ENCODE assay signal across 8 cellular contexts in genomic region chr7:92766461-92767003, GRCh38.
A peak's percentile ranks its signal among the peaks of the same experiment; 100 is the strongest.
DNase-seq lines count a peak whose midpoint lies in the region; ATAC-seq, FAIRE-seq and TF ChIP-seq lines count a peak whose summit lies in the region.

No MANE protein-coding gene starts in this region.

- H3K79me2 ChIP-seq in HCT116 (ENCODE audit: insufficient read depth, low read length) (peaks cover 71% of the 10 kb centered on the region), endothelial cell of umbilical vein (ENCODE audit: control insufficient read depth, insufficient read depth, low read length) (no peaks in the 10 kb centered on the region)

- FAIRE-seq in endothelial cell of umbilical vein (lab: Jason Lieb, UNC) = peak; percentile 69

- H4K20me1 ChIP-seq in HCT116 (ENCODE audit: insufficient read depth) (no peaks in the 10 kb centered on the region), endothelial cell of umbilical vein (replicated peaks; ENCODE audit: control insufficient read depth, extremely low read depth, insufficient read depth, low read length) (no peaks in the 10 kb centered on the region)

- H3K9me1 ChIP-seq in endothelial cell of umbilical vein (replicated peaks; ENCODE audit: control insufficient read depth, extremely low read depth, insufficient read depth, low read length) = no peaks in the 10 kb centered on the region

- WGBS in ovary, 3 donors = 6 to 18% (median 12%) methylated on average over 3 of the region's 3 CpGs

- H3K36me3 ChIP-seq in HCT116 (ENCODE audit: control insufficient read depth in 1 of 2, insufficient read depth in 2 of 2, low read length in 2 of 2) = no peaks in the 10 kb centered on the region
- no peaks in the 10 kb centered on the region for H3K36me3 ChIP-seq in endothelial cell of umbilical vein (ENCODE audit: control insufficient read depth in 2 of 2, extremely low read depth in 1 of 2, insufficient read depth in 2 of 2, low read length in 2 of 2)
- H3K36me3 ChIP-seq in ovary = no peaks in the 10 kb centered on the region
- no peaks in the 10 kb centered on the region for H3K36me3 ChIP-seq in CD4-positive, alpha-beta memory T cell (ENCODE audit: insufficient read depth, low read length)

- no peak for DNase-seq in HCT116 (ENCODE audit: low read depth, low spot score)
- DNase-seq in NCI-H69 (lab: John Stamatoyannopoulos, UW) = peak; percentile 76
- peak; percentile 47 for DNase-seq in endothelial cell of umbilical vein (ENCODE audit: low read depth, low spot score)
- DNase-seq in neural crest cell (ENCODE audit: low read depth, low spot score) = no peak
- no peak for DNase-seq in ovary
- DNase-seq in CD4-positive, alpha-beta memory T cell = no peak
- no peak for DNase-seq in globus pallidus (ENCODE audit: low spot score)
- DNase-seq in NCI-H2107 (lab: John Stamatoyannopoulos, UW) = no peak

- 0 out of 2 replicates have a peak, but pooled peaks have one; percentile 11 for ATAC-seq in HCT116

- H3K4me1 Mint-ChIP-seq in neural crest cell = peaks cover 56% of the 10 kb centered on the region
- peaks cover 21 to 28% (median 21%) of the 10 kb centered on the region in 4 donors for H3K4me1 Mint-ChIP-seq in CD4-positive, alpha-beta memory T cell

- dilution Hi-C loops in endothelial cell of umbilical vein (cut with MboI; ENCODE audit: extremely low pct_ligation_motif_present, low sequenced_read_pairs) = no loop called here

- no peaks in the 10 kb centered on the region for H3K9me3 ChIP-seq in HCT116 (ENCODE audit: control insufficient read depth in 1 of 2, insufficient read depth in 1 of 2, low read depth in 1 of 2, low read length in 2 of 2)
- no peaks in the 10 kb centered on the region for H3K9me3 ChIP-seq in endothelial cell of umbilical vein (replicated peaks; ENCODE audit: control insufficient read depth, insufficient read depth, low read length)
- no peaks in the 10 kb centered on the region for H3K9me3 ChIP-seq in ovary
- H3K9me3 ChIP-seq in CD4-positive, alpha-beta memory T cell (ENCODE audit: control insufficient read depth in 1 of 2, low read length in 2 of 2) = no peaks in the 10 kb centered on the region

- CTCF ChIA-PET in HCT116 (lab: Charles Lee) (interaction anchor here (1.0 to 1.1 kb wide), 2 partner anchors 14 to 66 kb away, joined by 3 to 7 read pairs; no protein-coding TSS in a partner anchor), endothelial cell of umbilical vein (lab: Charles Lee) (interaction anchor here (0.8 to 2.7 kb wide), 9 partner anchors 11 to 133 kb away, joined by 3 to 16 read pairs (median 4); no protein-coding TSS in a partner anchor)
- CTCF ChIA-PET in CD4-positive, alpha-beta memory T cell (lab: Charles Lee; ENCODE audit: partially characterized antibody) = interaction anchor here (2.0 kb wide), 1 partner anchor 10 kb away, joined by 5 read pairs; no protein-coding TSS in a partner anchor

- peak overlapping the region; percentile 55 for H3K9ac ChIP-seq in HCT116 (ENCODE audit: low read length)
- H3K9ac ChIP-seq in endothelial cell of umbilical vein (replicated peaks; ENCODE audit: extremely low read depth, insufficient read depth, low read length) = no peak overlapping the region

- TF ChIP-seq POLR2A in HCT116 (IDR thresholded peaks at IDR 0.05; ENCODE audit: borderline replicate concordance, extremely low read depth, insufficient read depth, insufficient read length) = no peak
- TF ChIP-seq POLR2A in endothelial cell of umbilical vein (IDR thresholded peaks at IDR 0.05; ENCODE audit: low read depth, low read length) = no peak
- no peak for TF ChIP-seq POLR2A in ovary (IDR thresholded peaks at IDR 0.05)

- intact Hi-C loops in HCT116 (cut with micrococcal nuclease) (loop anchor here (5.0 kb wide), 1 partner anchor 66 kb away; no protein-coding TSS in a partner anchor), endothelial cell of umbilical vein (cut with micrococcal nuclease) (loop anchor here (2.0 to 5.0 kb wide), 2 partner anchors 14 to 66 kb away; no protein-coding TSS in a partner anchor), ovary (cut with DNase I) (no loop called here)
- intact Hi-C loops in CD4-positive, alpha-beta memory T cell (cut with micrococcal nuclease) = no loop called here

- H2AFZ ChIP-seq in HCT116 (ENCODE audit: low read depth, low read length, poor library complexity, severe bottlenecking) = no peak overlapping the region
- H2AFZ ChIP-seq in endothelial cell of umbilical vein (ENCODE audit: low read depth, low read length) = no peak overlapping the region

- no peak overlapping the region for H3K4me3 Mint-ChIP-seq in neural crest cell
- no peak overlapping the region for H3K4me3 Mint-ChIP-seq in CD4-positive, alpha-beta memory T cell

- H3K27ac Mint-ChIP-seq in neural crest cell (ENCODE audit: unreplicated experiment) = peak overlapping the region; percentile 3
- peak overlapping the region in 1 of 7 donors; percentile 3 for H3K27ac Mint-ChIP-seq in CD4-positive, alpha-beta memory T cell

- H3K9me3 Mint-ChIP-seq in neural crest cell = no peaks in the 10 kb centered on the region
- no peaks in the 10 kb centered on the region for H3K9me3 Mint-ChIP-seq in CD4-positive, alpha-beta memory T cell

- no peak for TF ChIP-seq EP300 in ovary (IDR thresholded peaks at IDR 0.05)

- no peak for TF ChIP-seq CTCF in HCT116 (IDR thresholded peaks at IDR 0.05 in 2 of 3, conservative IDR thresholded peaks at IDR 0.05 in 1 of 3; ENCODE audit: borderline replicate concordance in 1 of 3, insufficient read depth in 1 of 3, low read depth in 2 of 3, low read length in 2 of 3)
- TF ChIP-seq CTCF in endothelial cell of umbilical vein (IDR thresholded peaks at IDR 0.05; ENCODE audit: extremely low read depth in 1 of 2, insufficient read depth in 1 of 2, low read depth in 1 of 2, low read length in 2 of 2) = no peak
- no peak for TF ChIP-seq CTCF in neural crest cell (conservative IDR thresholded peaks at IDR 0.05)
- TF ChIP-seq CTCF in ovary (IDR thresholded peaks at IDR 0.05) = no peak

- H3K4me1 ChIP-seq in HCT116 (ENCODE audit: control insufficient read depth in 1 of 2, insufficient read depth in 2 of 2, low read length in 2 of 2) (peaks cover 52 to 79% of the 10 kb centered on the region in 2 experiments), endothelial cell of umbilical vein (ENCODE audit: control insufficient read depth, extremely low read depth, insufficient read depth, low read length) (peaks cover 17% of the 10 kb centered on the region), ovary (ENCODE audit: insufficient read depth) (no peaks in the 10 kb centered on the region)
- H3K4me1 ChIP-seq in CD4-positive, alpha-beta memory T cell (ENCODE audit: insufficient read depth, low read length) = peaks cover 7% of the 10 kb centered on the region

- RAD21 ChIA-PET in HCT116 (lab: Charles Lee; ENCODE audit: low non-redundant PET in 1 of 2, low total read pairs in 2 of 2, uncharacterized antibody in 2 of 2, unreplicated experiment in 2 of 2) = no interaction called here

- H3K27ac ChIP-seq in HCT116 (ENCODE audit: low read depth, low read length) (peak overlapping the region; percentile 61), endothelial cell of umbilical vein (ENCODE audit: insufficient read depth, low read depth, low read length) (no peak overlapping the region), ovary (no peak overlapping the region)
- H3K27ac ChIP-seq in CD4-positive, alpha-beta memory T cell (ENCODE audit: low read depth, low read length) = no peak overlapping the region

- peaks cover 4% of the 10 kb centered on the region for H3K36me3 Mint-ChIP-seq in neural crest cell (ENCODE audit: low read depth)
- H3K36me3 Mint-ChIP-seq in CD4-positive, alpha-beta memory T cell = peaks cover 23 to 32% of the 10 kb centered on the region in 2 donors

- H3K4me2 ChIP-seq in HCT116 (ENCODE audit: low read length) (peak overlapping the region; percentile 75), endothelial cell of umbilical vein (ENCODE audit: insufficient read depth, low read length) (peak overlapping the region; percentile 1)

- no peaks in the 10 kb centered on the region for H3K9me2 ChIP-seq in HCT116 (ENCODE audit: insufficient read depth)

- no peaks in the 10 kb centered on the region for H3K27me3 Mint-ChIP-seq in neural crest cell (ENCODE audit: low read depth)
- no peaks in the 10 kb centered on the region for H3K27me3 Mint-ChIP-seq in CD4-positive, alpha-beta memory T cell

- H3K27me3 ChIP-seq in HCT116 (ENCODE audit: insufficient read depth, low read length) (no peaks in the 10 kb centered on the region), endothelial cell of umbilical vein (ENCODE audit: control insufficient read depth in 2 of 2, insufficient read depth in 2 of 2, low read length in 2 of 2) (no peaks in the 10 kb centered on the region), ovary (no peaks in the 10 kb centered on the region)
- H3K27me3 ChIP-seq in CD4-positive, alpha-beta memory T cell (ENCODE audit: insufficient read depth, low read length) = no peaks in the 10 kb centered on the region

- POLR2A ChIA-PET in HCT116 (lab: Charles Lee) = interaction anchor here (0.6 to 0.8 kb wide), 2 partner anchors 43 to 49 kb away, joined by 3 to 4 read pairs; no protein-coding TSS in a partner anchor
- POLR2A ChIA-PET in endothelial cell of umbilical vein (lab: Charles Lee) = interaction anchor here (0.9 kb wide), 1 partner anchor 133 kb away, joined by 3 read pairs; no protein-coding TSS in a partner anchor
- POLR2A ChIA-PET in CD4-positive, alpha-beta memory T cell (lab: Charles Lee; ENCODE audit: partially characterized antibody) = no interaction called here

- H3K4me3 ChIP-seq in HCT116 (replicated peaks in 1 of 2; ENCODE audit: low read depth in 1 of 2, low read length in 2 of 2) = peak overlapping the region in 1 of 2 experiments; percentile 45; a peak in 2 of 4 replicates
- no peak overlapping the region for H3K4me3 ChIP-seq in endothelial cell of umbilical vein (replicated peaks in 1 of 3; ENCODE audit: insufficient read depth in 1 of 3, low read depth in 1 of 3, low read length in 3 of 3)
- no peak overlapping the region for H3K4me3 ChIP-seq in ovary
- H3K4me3 ChIP-seq in CD4-positive, alpha-beta memory T cell (ENCODE audit: low read length in 2 of 2) = no peak overlapping the region

- no peak for TF ChIP-seq RAD21 in HCT116 (IDR thresholded peaks at IDR 0.05; ENCODE audit: low read depth)

- BruUV-seq in HCT116 (replicated peaks; lab: Mats Ljungman, UMichigan) (no TSS peak), endothelial cell of umbilical vein (replicated peaks; lab: Mats Ljungman, UMichigan) (no TSS peak)

TF ChIP-seq in HCT116, 20 proteins besides CTCF, POLR2A, EP300 and RAD21 (continues in another document):
- peak; percentile 47; the same call in 1 of the 2 replicates for TF ChIP-seq SP1 (IDR thresholded peaks at IDR 0.05; ENCODE audit: low read depth)
- TF ChIP-seq ZNF274 (IDR thresholded peaks at IDR 0.05; ENCODE audit: low read depth, low read length) = no peak
- TF ChIP-seq YY1 (IDR thresholded peaks at IDR 0.05; ENCODE audit: extremely low read depth, insufficient replicate concordance, low read depth, low read length) = no peak
- peak; percentile 94 for TF ChIP-seq FOSL1 (IDR thresholded peaks at IDR 0.05; ENCODE audit: low read depth)

TF ChIP-seq in endothelial cell of umbilical vein, 7 proteins besides CTCF, POLR2A, EP300 and RAD21:
- TF ChIP-seq MYC (IDR thresholded peaks at IDR 0.05; ENCODE audit: low read depth, low read length) (no peak), JUN (IDR thresholded peaks at IDR 0.05; ENCODE audit: borderline replicate concordance, insufficient read depth, insufficient read length, low read depth) (peak; percentile 78), FOS (IDR thresholded peaks at IDR 0.05; ENCODE audit: borderline replicate concordance, insufficient read depth, low read length) (peak; percentile 85)

Comparison
In these comparisons a context has a peak if more than half of its experiments do, and no peak if none do; other contexts are left out.
1. DNase-seq: peak in NCI-H69 (single experiment) and endothelial cell of umbilical vein (single experiment); none in HCT116 (single experiment), neural crest cell (single experiment), ovary (0 of 5), CD4-positive, alpha-beta memory T cell (0 of 5), globus pallidus (single experiment) and NCI-H2107 (single experiment).
2. intact Hi-C loops: an anchor here in HCT116 (5.0 kb wide) and endothelial cell of umbilical vein (2.0 to 5.0 kb wide); none called in ovary and CD4-positive, alpha-beta memory T cell.